In genomic region chr20:2086177-2086979, GRCh38 we compare ENCODE assay signal across 19 cellular contexts. TPM values are rescaled to one million over a fixed set of nuclear protein-coding genes. Genes with fewer than 3 reads are reported as not detected.
DNase-seq lines count a peak whose midpoint lies in the region; TF ChIP-seq lines count a peak whose summit lies in the region.
"Had no signal": no experiment of that assay in that cellular context is flagged by ENCODE, and none has a peak within 500 bp of the region (broad histone marks: within the 10 kb centered on the region; RNA-seq: fewer than 3 reads in every experiment).

No MANE protein-coding gene starts in this region.

- DNase-seq in AG20443 (ENCODE audit: low spot score) (peak; percentile 43), M059J (ENCODE audit: low read depth) (peak; percentile 12), epithelial cell of proximal tubule (ENCODE audit: low read depth) (no peak), myocyte (ENCODE audit: low read depth) (peak; percentile 5), hepatic stellate cell (ENCODE audit: low spot score) (no peak), cortex of kidney (lab: John Stamatoyannopoulos, UW) (no peak), cerebellar nuclear complex (lab: John Stamatoyannopoulos, UW) (no peak), substantia nigra (lab: John Stamatoyannopoulos, UW) (no peak)
- DNase-seq: activated CD4-positive, alpha-beta memory T cell treated with anti-CD3 and anti-CD28 coated beads, Interleukin-2, amount 10 ng/mL, durations not matched to agents 7 days and 5 days; activated naive CD8-positive, alpha-beta T cell treated with anti-CD3 and anti-CD28 coated beads, Interleukin-2, amount 10 ng/mL, durations not matched to agents 7 days and 5 days; central memory CD4-positive, alpha-beta T cell; head of caudate nucleus; NCI-H1048; NCI-H2107; NCI-H82; stimulated activated CD4-positive, alpha-beta T cell treated with anti-CD3 and anti-CD28 coated beads, Interleukin-4, amount 100 ng/mL, for 24 hours; stimulated activated CD8-positive, alpha-beta memory T cell treated with anti-CD3 and anti-CD28 coated beads, Interleukin-4, amount 100 ng/mL, for 48 hours had no signal

- TF ChIP-seq CTCF in epithelial cell of proximal tubule (conservative IDR thresholded peaks at IDR 0.05; ENCODE audit: low read depth, low read length) = peak; percentile 24

- no peak overlapping the region for H3K4me3 ChIP-seq in epithelial cell of proximal tubule (ENCODE audit: low read depth, low read length)
- H3K4me3 ChIP-seq: BLaER1 treated with 17β-estradiol and CSF1 and Interleukin-3, amounts not matched to agents 10 nM and 100 nM; skin epidermis had no signal

- H3K27ac ChIP-seq in substantia nigra (ENCODE audit: low read depth, low read length, poor library complexity, severe bottlenecking) = no peak overlapping the region
- H3K27ac ChIP-seq: BLaER1 treated with 17β-estradiol and CSF1 and Interleukin-3, amounts not matched to agents 10 nM and 100 nM; skin epidermis had no signal

RNA-seq across cellular contexts. Expression of gene STK35, which starts 15.2 kb away (rescaled TPM):
- 19.5 and 33.4 TPM in 2 replicates for total RNA-seq in M059J (2014; rRNA removed; shearing (Covaris generic))
- total RNA-seq in epithelial cell of proximal tubule = 23.8 and 30.7 TPM in 2 replicates
- 10.5 and 10.8 TPM in 2 replicates for total RNA-seq in myocyte
- 5.7 TPM for polyA plus RNA-seq in myocyte (2012)

Comparison
In these comparisons a context has a peak if more than half of its experiments do, and no peak if none do; other contexts are left out.
1. DNase-seq: peak in AG20443 (single experiment), M059J (single experiment) and myocyte (single experiment); none in epithelial cell of proximal tubule (single experiment), hepatic stellate cell (single experiment), cortex of kidney (single experiment), cerebellar nuclear complex (0 of 2) and substantia nigra (0 of 49).